In genomic region chr9:129143461-129143927, GRCh38 we compare ENCODE assay signal across 9 cellular contexts. TPM values are rescaled to one million over a fixed set of nuclear protein-coding genes. Genes with fewer than 3 reads are reported as not detected.
DNase-seq lines count a peak whose midpoint lies in the region; ATAC-seq, FAIRE-seq and TF ChIP-seq lines count a peak whose summit lies in the region.
"Had no signal": no experiment of that assay in that cellular context is flagged by ENCODE, and none has a peak within 500 bp of the region (broad histone marks: within the 10 kb centered on the region; RNA-seq: fewer than 3 reads in every experiment).

No MANE protein-coding gene starts in this region.

- H3K4me1 Mint-ChIP-seq in activated CD8-positive, alpha-beta T cell treated with anti-CD3 and anti-CD28 coated beads, Interleukin-2, amount 10 ng/mL, durations not matched to agents 7 days and 5 days (ENCODE audit: low read depth), result peaks cover 50% of the 10 kb centered on the region
- peaks cover 42% of the 10 kb centered on the region for H3K4me1 Mint-ChIP-seq in activated CD8-positive, alpha-beta T cell treated with anti-CD3 and anti-CD28 coated beads for 36 hours (ENCODE audit: low read depth)
- peaks cover 28% of the 10 kb centered on the region for H3K4me1 Mint-ChIP-seq in memory B cell

- no peak for FAIRE-seq in D721Med (lab: Jason Lieb, UNC)

- DNase-seq in activated CD8-positive, alpha-beta T cell treated with anti-CD3 and anti-CD28 coated beads, Interleukin-2, amount 10 ng/mL, durations not matched to agents 7 days and 5 days, result no peak
- no peak for DNase-seq in activated CD8-positive, alpha-beta T cell treated with anti-CD3 and anti-CD28 coated beads for 36 hours
- DNase-seq in memory B cell (ENCODE audit: low spot score in 2 of 2) (no peak), ureter (ENCODE audit: low spot score) (peak; percentile 75), D721Med (ENCODE audit: insufficient read length, low spot score) (no peak), NCI-H526 (lab: John Stamatoyannopoulos, UW) (no peak)

- no peak overlapping the region for H3K4me3 ChIP-seq in duodenal mucosa (ENCODE audit: low read depth in 1 of 2, low read length in 2 of 2)

- CTCF ChIA-PET in activated CD8-positive, alpha-beta T cell treated with anti-CD3 and anti-CD28 coated beads, Interleukin-2, amount 10 ng/mL, durations not matched to agents 7 days and 5 days (lab: Charles Lee), result interaction anchor here (0.9 to 8.8 kb wide), 39 partner anchors 9 to 496 kb away, joined by 3 to 190 read pairs (median 5); partner anchors contain the start of genes C9orf50, DOLPP1, IER5L and NTMT1
- CTCF ChIA-PET in activated CD8-positive, alpha-beta T cell treated with anti-CD3 and anti-CD28 coated beads for 36 hours (lab: Charles Lee), result interaction anchor here (0.6 to 7.4 kb wide), 45 partner anchors 9 to 620 kb away, joined by 3 to 131 read pairs (median 4); partner anchors contain the start of genes ASB6, C9orf50, NTMT1 and PRRX2

- H3K36me3 ChIP-seq in duodenal mucosa (ENCODE audit: control insufficient read depth in 1 of 2, insufficient read depth in 2 of 2, low read length in 2 of 2), result peaks cover 4 to 14% of the 10 kb centered on the region in 2 donors

- no peak overlapping the region for H3K9ac ChIP-seq in duodenal mucosa (ENCODE audit: low read depth in 1 of 2, low read length in 2 of 2)

- peak overlapping the region; percentile 42 for H3K27ac Mint-ChIP-seq in activated CD8-positive, alpha-beta T cell treated with anti-CD3 and anti-CD28 coated beads, Interleukin-2, amount 10 ng/mL, durations not matched to agents 7 days and 5 days
- H3K27ac Mint-ChIP-seq in activated CD8-positive, alpha-beta T cell treated with anti-CD3 and anti-CD28 coated beads for 36 hours, result no peak overlapping the region
- H3K27ac Mint-ChIP-seq in memory B cell, result peak overlapping the region; percentile 69

- H3K27me3 Mint-ChIP-seq in activated CD8-positive, alpha-beta T cell treated with anti-CD3 and anti-CD28 coated beads, Interleukin-2, amount 10 ng/mL, durations not matched to agents 7 days and 5 days (ENCODE audit: low read depth), result no peaks in the 10 kb centered on the region
- no peaks in the 10 kb centered on the region for H3K27me3 Mint-ChIP-seq in activated CD8-positive, alpha-beta T cell treated with anti-CD3 and anti-CD28 coated beads for 36 hours
- H3K27me3 Mint-ChIP-seq in memory B cell, result no peaks in the 10 kb centered on the region
- H3K27me3 Mint-ChIP-seq: activated CD4-positive, alpha-beta T cell treated with anti-CD3 and anti-CD28 coated beads for 36 hours had no signal

- peaks cover 46 to 65% of the 10 kb centered on the region in 2 donors for H3K4me1 ChIP-seq in duodenal mucosa (ENCODE audit: control insufficient read depth in 1 of 2, insufficient read depth in 2 of 2, low read length in 2 of 2)

- intact Hi-C loops in activated CD8-positive, alpha-beta T cell treated with anti-CD3 and anti-CD28 coated beads for 36 hours (cut with micrococcal nuclease), result no loop called here

- H3K4me3 Mint-ChIP-seq in activated CD8-positive, alpha-beta T cell treated with anti-CD3 and anti-CD28 coated beads, Interleukin-2, amount 10 ng/mL, durations not matched to agents 7 days and 5 days, result no peak overlapping the region
- no peak overlapping the region for H3K4me3 Mint-ChIP-seq in activated CD8-positive, alpha-beta T cell treated with anti-CD3 and anti-CD28 coated beads for 36 hours
- H3K4me3 Mint-ChIP-seq in memory B cell, result no peak overlapping the region
- H3K4me3 Mint-ChIP-seq: activated CD4-positive, alpha-beta T cell treated with anti-CD3 and anti-CD28 coated beads for 36 hours had no signal

- no peaks in the 10 kb centered on the region for H3K9me3 ChIP-seq in duodenal mucosa (ENCODE audit: control insufficient read depth in 1 of 2, low read length in 2 of 2)

- POLR2A ChIA-PET in activated CD8-positive, alpha-beta T cell treated with anti-CD3 and anti-CD28 coated beads, Interleukin-2, amount 10 ng/mL, durations not matched to agents 7 days and 5 days (lab: Charles Lee), result interaction anchor here (0.6 to 1.1 kb wide), 5 partner anchors 30 to 483 kb away, joined by 3 to 4 read pairs (median 3); no protein-coding TSS in a partner anchor
- POLR2A ChIA-PET in activated CD8-positive, alpha-beta T cell treated with anti-CD3 and anti-CD28 coated beads for 36 hours (lab: Charles Lee), result interaction anchor here (2.0 to 2.2 kb wide), 2 partner anchors 31 to 34 kb away, joined by 6 to 8 read pairs; partner anchors contain the start of gene IER5L

- ATAC-seq in activated CD8-positive, alpha-beta T cell treated with anti-CD3 and anti-CD28 coated beads, Interleukin-2, amount 10 ng/mL, durations not matched to agents 7 days and 5 days, result no peak
- ATAC-seq in activated CD8-positive, alpha-beta T cell treated with anti-CD3 and anti-CD28 coated beads for 36 hours, result no peak
- ATAC-seq in memory B cell (ENCODE audit: low read depth) (no peak), GM19023 (IDR thresholded peaks at IDR 0.05; ENCODE audit: unreplicated experiment) (no peak)

- TF ChIP-seq CTCF in activated CD8-positive, alpha-beta T cell treated with anti-CD3 and anti-CD28 coated beads for 36 hours (IDR thresholded peaks at IDR 0.05), result no peak
- TF ChIP-seq CTCF in D721Med (IDR thresholded peaks at IDR 0.05; ENCODE audit: insufficient read depth, missing control alignments), result no peak

- H3K36me3 Mint-ChIP-seq in activated CD8-positive, alpha-beta T cell treated with anti-CD3 and anti-CD28 coated beads, Interleukin-2, amount 10 ng/mL, durations not matched to agents 7 days and 5 days (ENCODE audit: low read depth), result peaks cover 19% of the 10 kb centered on the region
- peaks cover 21% of the 10 kb centered on the region for H3K36me3 Mint-ChIP-seq in activated CD8-positive, alpha-beta T cell treated with anti-CD3 and anti-CD28 coated beads for 36 hours (ENCODE audit: low read depth)
- peaks cover 2% of the 10 kb centered on the region for H3K36me3 Mint-ChIP-seq in memory B cell

- peak overlapping the region; percentile 69 for H3K27ac ChIP-seq in duodenal mucosa (ENCODE audit: low read depth, low read length)

- no peaks in the 10 kb centered on the region for H3K27me3 ChIP-seq in duodenal mucosa (ENCODE audit: control insufficient read depth in 1 of 2, insufficient read depth in 2 of 2, low read length in 2 of 2)

- no peaks in the 10 kb centered on the region for H3K9me3 Mint-ChIP-seq in activated CD8-positive, alpha-beta T cell treated with anti-CD3 and anti-CD28 coated beads, Interleukin-2, amount 10 ng/mL, durations not matched to agents 7 days and 5 days (ENCODE audit: insufficient read depth)
- H3K9me3 Mint-ChIP-seq in activated CD8-positive, alpha-beta T cell treated with anti-CD3 and anti-CD28 coated beads for 36 hours, result no peaks in the 10 kb centered on the region
- no peaks in the 10 kb centered on the region for H3K9me3 Mint-ChIP-seq in memory B cell

RNA-seq across cellular contexts. Expression of gene PTPA, which starts 32.3 kb away (rescaled TPM):
- total RNA-seq in activated CD8-positive, alpha-beta T cell treated with anti-CD3 and anti-CD28 coated beads, Interleukin-2, amount 10 ng/mL, durations not matched to agents 7 days and 5 days, result 100 to 1,000 TPM; 114 to 125 TPM
- 10 to 100 TPM; 95.3 to 98.5 TPM for total RNA-seq in activated CD8-positive, alpha-beta T cell treated with anti-CD3 and anti-CD28 coated beads for 36 hours
- total RNA-seq in ureter, result 143 TPM

RNA-seq across cellular contexts. Expression of gene CRAT, which starts 32.9 kb away (rescaled TPM):
- 10 to 100 TPM; 21.9 to 22.2 TPM for total RNA-seq in activated CD8-positive, alpha-beta T cell treated with anti-CD3 and anti-CD28 coated beads, Interleukin-2, amount 10 ng/mL, durations not matched to agents 7 days and 5 days
- total RNA-seq in activated CD8-positive, alpha-beta T cell treated with anti-CD3 and anti-CD28 coated beads for 36 hours, result 10 to 100 TPM; 11.8 to 12.7 TPM
- 42.1 TPM for total RNA-seq in ureter

RNA-seq across cellular contexts. Expression of gene IER5L, which starts 34.6 kb away (rescaled TPM):
- total RNA-seq in activated CD8-positive, alpha-beta T cell treated with anti-CD3 and anti-CD28 coated beads, Interleukin-2, amount 10 ng/mL, durations not matched to agents 7 days and 5 days, result 1 to 10 TPM; 6.0 to 6.1 TPM
- 1 to 10 TPM; 3.7 to 4.1 TPM for total RNA-seq in activated CD8-positive, alpha-beta T cell treated with anti-CD3 and anti-CD28 coated beads for 36 hours
- 16.0 TPM for total RNA-seq in ureter
